Comparison of ENCODE assay signal across 8 cellular contexts in genomic region chr16:67431077-67431804, GRCh38. TPM values are rescaled to one million over a fixed set of nuclear protein-coding genes. Genes with fewer than 3 reads are reported as not detected.
A peak's percentile ranks its signal among the peaks of the same experiment; 100 is the strongest.
DNase-seq lines count a peak whose midpoint lies in the region; ATAC-seq, FAIRE-seq and TF ChIP-seq lines count a peak whose summit lies in the region.

TSS of gene HSD11B2 (plus strand) at chr16:67431121. CDS start at chr16:67431249, 128 bp downstream.

- peaks cover 2% of the 10 kb centered on the region for H3K36me3 Mint-ChIP-seq in MCF 10A (ENCODE audit: insufficient read depth, unreplicated experiment)

- POLR2A ChIA-PET in MCF 10A (lab: Yijun Ruan, JAX), result interaction anchor here (0.5 to 2.1 kb wide), 5 partner anchors 10 to 107 kb away, joined by 3 to 13 read pairs (median 3); no protein-coding TSS in a partner anchor

- in situ Hi-C loops in ACHN (cut with HindIII; ENCODE audit: low pct_ligation_motif_present, low pct_unique_long_range_greater_than_20kb, low sequenced_read_pairs), result no loop called here

- H3K4me1 ChIP-seq in RWPE2 (ENCODE audit: insufficient read depth, poor library complexity, severe bottlenecking) (no peaks in the 10 kb centered on the region), smooth muscle cell (ENCODE audit: low read depth) (peaks cover 10% of the 10 kb centered on the region)

- 4% methylated on average over 46 of the region's 79 CpGs for WGBS in smooth muscle cell (ENCODE audit: low lambda C conversion rate)

- no peak within 1 kb of the TSS for H2AFZ ChIP-seq in smooth muscle cell (ENCODE audit: low read depth)

- no peaks in the 10 kb centered on the region for H4K20me1 ChIP-seq in smooth muscle cell (ENCODE audit: low read depth)

- TF ChIP-seq POLR2A in GM12891 (IDR thresholded peaks at IDR 0.05; ENCODE audit: low read depth, low read length), result no peak

- no peaks in the 10 kb centered on the region for H3K27me3 Mint-ChIP-seq in MCF 10A (ENCODE audit: insufficient read depth, unreplicated experiment)

- no peaks in the 10 kb centered on the region for H3K9me3 Mint-ChIP-seq in MCF 10A (ENCODE audit: unreplicated experiment)

- H3K4me3 ChIP-seq in RWPE2 (ENCODE audit: severe bottlenecking) (peak within 1 kb of the TSS; percentile 41), smooth muscle cell (peak within 1 kb of the TSS; percentile 45)

- H3K27ac ChIP-seq in RWPE2 (ENCODE audit: poor library complexity, severe bottlenecking) (no peak within 1 kb of the TSS), smooth muscle cell (ENCODE audit: low read depth) (no peak within 1 kb of the TSS)

- H3K27me3 ChIP-seq in RWPE2 (ENCODE audit: insufficient read depth, poor library complexity, severe bottlenecking), result peaks cover 4% of the 10 kb centered on the region
- H3K27me3 ChIP-seq in smooth muscle cell (ENCODE audit: low read depth), result peaks cover 43% of the 10 kb centered on the region

- no TSS peak for BruUV-seq in MCF 10A (replicated peaks; lab: Mats Ljungman, UMichigan)

- TF ChIP-seq CTCF in RWPE2 (IDR thresholded peaks at IDR 0.05; ENCODE audit: poor library complexity, severe bottlenecking) (peak; percentile 50), MCF 10A (IDR thresholded peaks at IDR 0.05; ENCODE audit: unreplicated experiment) (no peak), smooth muscle cell (IDR thresholded peaks at IDR 0.05; ENCODE audit: borderline replicate concordance, insufficient read depth, poor library complexity, severe bottlenecking) (no peak)

- intact Hi-C loops in MCF 10A (cut with micrococcal nuclease), result no loop called here

- no peak within 1 kb of the TSS for H3K9ac ChIP-seq in smooth muscle cell (ENCODE audit: low read depth)

- DNase-seq in ACHN (peak; percentile 81), GM12891 (ENCODE audit: insufficient read length, low spot score) (peak; percentile 63), RWPE2 (ENCODE audit: low spot score) (no peak), MCF 10A (ENCODE audit: unreplicated experiment) (peak; percentile 45), iris pigment epithelial cell (ENCODE audit: low read depth) (peak; percentile 35), smooth muscle cell (lab: John Stamatoyannopoulos, UW; ENCODE audit: unreplicated experiment) (peak; percentile 17)
- DNase-seq in central memory CD4-positive, alpha-beta T cell, result no peak

- no peaks in the 10 kb centered on the region for H3F3A ChIP-seq in smooth muscle cell (ENCODE audit: low read depth)

- peak within 1 kb of the TSS; percentile 71 for H3K4me3 Mint-ChIP-seq in MCF 10A (ENCODE audit: unreplicated experiment)

- H3K4me2 ChIP-seq in smooth muscle cell, result peak within 1 kb of the TSS; percentile 83

- no peaks in the 10 kb centered on the region for H3K79me2 ChIP-seq in smooth muscle cell (ENCODE audit: low read depth)

- FAIRE-seq in GM12891 (lab: Jason Lieb, UNC), result no peak

- no peak within 1 kb of the TSS for H3K27ac Mint-ChIP-seq in MCF 10A (ENCODE audit: low read depth, unreplicated experiment)

- ATAC-seq in RWPE2 (ENCODE audit: low read depth), result peak; percentile 62
- no peak for ATAC-seq in GM19455 (IDR thresholded peaks at IDR 0.05; ENCODE audit: unreplicated experiment)

- H3K9me3 ChIP-seq in RWPE2 (ENCODE audit: severe bottlenecking) (no peaks in the 10 kb centered on the region), smooth muscle cell (replicated peaks; ENCODE audit: low read depth) (no peaks in the 10 kb centered on the region)

- H3K4me1 Mint-ChIP-seq in MCF 10A (ENCODE audit: insufficient read depth, unreplicated experiment), result peaks cover 14% of the 10 kb centered on the region

- no peaks in the 10 kb centered on the region for H3K36me3 ChIP-seq in RWPE2 (ENCODE audit: low read depth)
- H3K36me3 ChIP-seq in smooth muscle cell (ENCODE audit: low read depth), result no peaks in the 10 kb centered on the region

- CTCF ChIA-PET in MCF 10A (lab: Yijun Ruan, JAX), result interaction anchor here (0.6 to 1.1 kb wide), 5 partner anchors 14 to 171 kb away, joined by 3 to 5 read pairs (median 4); partner anchors contain the start of gene ZDHHC1

TF ChIP-seq in GM12891, 5 proteins besides CTCF, POLR2A, EP300 and RAD21:
- TF ChIP-seq TAF1 (IDR thresholded peaks at IDR 0.05; ENCODE audit: low read depth, low read length) (no peak), POLR2AphosphoS5 (IDR thresholded peaks at IDR 0.05; ENCODE audit: low read depth, low read length) (no peak), PAX5 (IDR thresholded peaks at IDR 0.05; ENCODE audit: insufficient read depth, low read length, severe bottlenecking) (no peak)

RNA-seq across cellular contexts. Expression of gene HSD11B2, which starts in this region (rescaled TPM):
- 0.10 TPM for polyA plus RNA-seq in GM12891 (2012; ENCODE audit: low read depth, missing spikeins)
- total RNA-seq in MCF 10A (2022), result 0.42 and 0.86 TPM in 2 replicates
- total RNA-seq in smooth muscle cell, result not detected in 2 replicates
- not detected in 2 replicates for polyA plus RNA-seq in smooth muscle cell

Comparison
In these comparisons a context has a peak if more than half of its experiments do, and no peak if none do; other contexts are left out.
1. Peak in DNase-seq in MCF 10A; RNA of the gene not detected or under 1 TPM.
2. Peak in DNase-seq, H3K4me3 ChIP-seq and H3K4me2 ChIP-seq in smooth muscle cell; RNA of the gene not detected or under 1 TPM.
3. DNase-seq: peak in ACHN (single experiment), GM12891 (single experiment) and iris pigment epithelial cell (single experiment); none in RWPE2 (single experiment) and central memory CD4-positive, alpha-beta T cell (single experiment).